ENCODE assay signal across 11 cellular contexts in genomic region chr13:76993473-76993872, GRCh38. TPM values are rescaled to one million over a fixed set of nuclear protein-coding genes. Genes with fewer than 3 reads are reported as not detected.
A peak's percentile ranks its signal among the peaks of the same experiment; 100 is the strongest.
DNase-seq lines count a peak whose midpoint lies in the region; ATAC-seq, FAIRE-seq and TF ChIP-seq lines count a peak whose summit lies in the region.
"Had no signal": no experiment of that assay in that cellular context is flagged by ENCODE, and none has a peak within 500 bp of the region (broad histone marks: within the 10 kb centered on the region; RNA-seq: fewer than 3 reads in every experiment).

No MANE protein-coding gene starts in this region.

- no peaks in the 10 kb centered on the region for H3K27me3 ChIP-seq in suprapubic skin
- H3K27me3 ChIP-seq: Peyer's patch had no signal

- H3K36me3 Mint-ChIP-seq in activated CD4-positive, alpha-beta T cell treated with anti-CD3 and anti-CD28 coated beads, Interleukin-2, amount 10 ng/mL, durations not matched to agents 24 days and 14 days (ENCODE audit: low read depth), result peaks cover 24% of the 10 kb centered on the region
- H3K36me3 Mint-ChIP-seq in activated CD4-positive, alpha-beta memory T cell treated with anti-CD3 and anti-CD28 coated beads, Interleukin-2, amount 10 ng/mL, durations not matched to agents 7 days and 5 days (ENCODE audit: low read depth), result peaks cover 29% of the 10 kb centered on the region
- H3K36me3 Mint-ChIP-seq in glutamatergic neuron (ENCODE audit: unreplicated experiment), result peaks cover 5% of the 10 kb centered on the region

- H3K9me3 ChIP-seq in suprapubic skin, result no peaks in the 10 kb centered on the region
- H3K9me3 ChIP-seq: Peyer's patch had no signal

- 73% methylated on average over 5 of the region's 5 CpGs for WGBS in suprapubic skin

- no peaks in the 10 kb centered on the region for H3K27me3 Mint-ChIP-seq in activated CD4-positive, alpha-beta T cell treated with anti-CD3 and anti-CD28 coated beads, Interleukin-2, amount 10 ng/mL, durations not matched to agents 24 days and 14 days
- peaks cover 8% of the 10 kb centered on the region for H3K27me3 Mint-ChIP-seq in activated CD4-positive, alpha-beta memory T cell treated with anti-CD3 and anti-CD28 coated beads, Interleukin-2, amount 10 ng/mL, durations not matched to agents 7 days and 5 days
- H3K27me3 Mint-ChIP-seq in glutamatergic neuron (ENCODE audit: unreplicated experiment), result peaks cover 4% of the 10 kb centered on the region

- no peak for ATAC-seq in HG03457 (IDR thresholded peaks at IDR 0.05; ENCODE audit: unreplicated experiment)
- ATAC-seq: left ventricle myocardium superior had no signal

- H3K4me1 ChIP-seq in suprapubic skin, result peaks cover 25% of the 10 kb centered on the region

- DNase-seq in activated CD4-positive, alpha-beta T cell treated with anti-CD3 and anti-CD28 coated beads, Interleukin-2, amount 10 ng/mL, durations not matched to agents 24 days and 14 days, result no peak
- DNase-seq in activated CD4-positive, alpha-beta T cell treated with anti-CD3 and anti-CD28 coated beads, Interleukin-2, amount 50 U/mL, for 1 hour, result no peak
- DNase-seq in activated CD4-positive, alpha-beta memory T cell treated with anti-CD3 and anti-CD28 coated beads, Interleukin-2, amount 10 ng/mL, durations not matched to agents 7 days and 5 days, result no peak
- DNase-seq in glutamatergic neuron (no peak), suprapubic skin (ENCODE audit: low spot score in 2 of 2) (no peak), NCI-H526 treated with DMSO at 0.1 percent for 48 hours (lab: John Stamatoyannopoulos, UW) (no peak), D721Med (ENCODE audit: insufficient read length, low spot score) (no peak)
- DNase-seq: left ventricle myocardium superior, NCI-H1105, Peyer's patch had no signal

- no peaks in the 10 kb centered on the region for H3K9me3 Mint-ChIP-seq in activated CD4-positive, alpha-beta T cell treated with anti-CD3 and anti-CD28 coated beads, Interleukin-2, amount 10 ng/mL, durations not matched to agents 24 days and 14 days
- H3K9me3 Mint-ChIP-seq in activated CD4-positive, alpha-beta memory T cell treated with anti-CD3 and anti-CD28 coated beads, Interleukin-2, amount 10 ng/mL, durations not matched to agents 7 days and 5 days, result no peaks in the 10 kb centered on the region
- no peaks in the 10 kb centered on the region for H3K9me3 Mint-ChIP-seq in glutamatergic neuron (ENCODE audit: unreplicated experiment)

- intact Hi-C loops in activated CD4-positive, alpha-beta T cell treated with anti-CD3 and anti-CD28 coated beads, Interleukin-2, amount 10 ng/mL, durations not matched to agents 24 days and 14 days (cut with micrococcal nuclease), result loop anchor here (2.0 kb wide), 1 partner anchor 13 kb away; no protein-coding TSS in a partner anchor

- no peak for TF ChIP-seq CTCF in glutamatergic neuron (IDR thresholded peaks at IDR 0.05; ENCODE audit: partially characterized antibody, unreplicated experiment)
- no peak for TF ChIP-seq CTCF in suprapubic skin (IDR thresholded peaks at IDR 0.05)
- no peak for TF ChIP-seq CTCF in D721Med (IDR thresholded peaks at IDR 0.05; ENCODE audit: insufficient read depth, missing control alignments)

- H3K27ac Mint-ChIP-seq in activated CD4-positive, alpha-beta T cell treated with anti-CD3 and anti-CD28 coated beads, Interleukin-2, amount 10 ng/mL, durations not matched to agents 24 days and 14 days, result no peak overlapping the region
- H3K27ac Mint-ChIP-seq in activated CD4-positive, alpha-beta memory T cell treated with anti-CD3 and anti-CD28 coated beads, Interleukin-2, amount 10 ng/mL, durations not matched to agents 7 days and 5 days, result no peak overlapping the region
- H3K27ac Mint-ChIP-seq in glutamatergic neuron (ENCODE audit: unreplicated experiment), result no peak overlapping the region

- H3K36me3 ChIP-seq in suprapubic skin, result peaks cover 14% of the 10 kb centered on the region

- CTCF ChIA-PET in activated CD4-positive, alpha-beta memory T cell treated with anti-CD3 and anti-CD28 coated beads, Interleukin-2, amount 10 ng/mL, durations not matched to agents 7 days and 5 days (lab: Charles Lee), result interaction anchor here (0.9 to 3.3 kb wide), 8 partner anchors 9 to 334 kb away, joined by 3 to 28 read pairs (median 4); partner anchors contain the start of genes FBXL3 and MYCBP2

- TF ChIP-seq EP300 in suprapubic skin (IDR thresholded peaks at IDR 0.05), result no peak

- H3K27ac ChIP-seq in suprapubic skin, result no peak overlapping the region

- H3K4me3 ChIP-seq in suprapubic skin, result peak overlapping the region; percentile 92

- H3K4me1 Mint-ChIP-seq in activated CD4-positive, alpha-beta T cell treated with anti-CD3 and anti-CD28 coated beads, Interleukin-2, amount 10 ng/mL, durations not matched to agents 24 days and 14 days, result peaks cover 25% of the 10 kb centered on the region
- H3K4me1 Mint-ChIP-seq in activated CD4-positive, alpha-beta memory T cell treated with anti-CD3 and anti-CD28 coated beads, Interleukin-2, amount 10 ng/mL, durations not matched to agents 7 days and 5 days, result peaks cover 34% of the 10 kb centered on the region
- peaks cover 4% of the 10 kb centered on the region for H3K4me1 Mint-ChIP-seq in glutamatergic neuron (ENCODE audit: low read depth, unreplicated experiment)

- H3K4me3 Mint-ChIP-seq in activated CD4-positive, alpha-beta T cell treated with anti-CD3 and anti-CD28 coated beads, Interleukin-2, amount 10 ng/mL, durations not matched to agents 24 days and 14 days, result peak overlapping the region; percentile 96
- peak overlapping the region; percentile 96 for H3K4me3 Mint-ChIP-seq in activated CD4-positive, alpha-beta memory T cell treated with anti-CD3 and anti-CD28 coated beads, Interleukin-2, amount 10 ng/mL, durations not matched to agents 7 days and 5 days
- H3K4me3 Mint-ChIP-seq in glutamatergic neuron (ENCODE audit: unreplicated experiment), result peak overlapping the region; percentile 99

- no peak for TF ChIP-seq POLR2A in suprapubic skin (IDR thresholded peaks at IDR 0.05)

- POLR2A ChIA-PET in activated CD4-positive, alpha-beta memory T cell treated with anti-CD3 and anti-CD28 coated beads, Interleukin-2, amount 10 ng/mL, durations not matched to agents 7 days and 5 days (lab: Charles Lee), result interaction anchor here (0.8 to 7.7 kb wide), 13 partner anchors 8 to 337 kb away, joined by 3 to 162 read pairs (median 17); partner anchors contain the start of genes FBXL3, KCTD12 and MYCBP2

- no peak for FAIRE-seq in D721Med (lab: Jason Lieb, UNC)

RNA-seq across cellular contexts. Expression of gene CLN5, which starts 1.6 kb away (rescaled TPM):
- total RNA-seq in activated CD4-positive, alpha-beta T cell treated with anti-CD3 and anti-CD28 coated beads, Interleukin-2, amount 10 ng/mL, durations not matched to agents 24 days and 14 days, result 15.6 and 15.7 TPM in 2 replicates
- total RNA-seq in activated CD4-positive, alpha-beta memory T cell treated with anti-CD3 and anti-CD28 coated beads, Interleukin-2, amount 10 ng/mL, durations not matched to agents 7 days and 5 days, result 10 to 100 TPM; 13.0 to 15.6 TPM
- total RNA-seq in glutamatergic neuron (ENCODE audit: unreplicated experiment) (14.6 TPM), suprapubic skin (10 to 100 TPM; 15.0 to 27.7 (median 19.4) TPM)

RNA-seq across cellular contexts. Expression of gene FBXL3, which starts 33.5 kb away (rescaled TPM):
- 36.0 and 41.6 TPM in 2 replicates for total RNA-seq in activated CD4-positive, alpha-beta T cell treated with anti-CD3 and anti-CD28 coated beads, Interleukin-2, amount 10 ng/mL, durations not matched to agents 24 days and 14 days
- total RNA-seq in activated CD4-positive, alpha-beta memory T cell treated with anti-CD3 and anti-CD28 coated beads, Interleukin-2, amount 10 ng/mL, durations not matched to agents 7 days and 5 days, result 10 to 100 TPM; 38.6 to 43.3 TPM
- total RNA-seq in glutamatergic neuron (ENCODE audit: unreplicated experiment) (27.1 TPM), suprapubic skin (10 to 100 TPM; 59.1 to 86.2 (median 69.1) TPM)

RNA-seq across cellular contexts. Expression of gene ACOD1, which starts 45.2 kb away (rescaled TPM):
- not detected in 2 replicates for total RNA-seq in activated CD4-positive, alpha-beta T cell treated with anti-CD3 and anti-CD28 coated beads, Interleukin-2, amount 10 ng/mL, durations not matched to agents 24 days and 14 days
- not detected for total RNA-seq in activated CD4-positive, alpha-beta memory T cell treated with anti-CD3 and anti-CD28 coated beads, Interleukin-2, amount 10 ng/mL, durations not matched to agents 7 days and 5 days
- total RNA-seq in glutamatergic neuron (ENCODE audit: unreplicated experiment) (not detected), suprapubic skin (not detected)
- total RNA-seq: left ventricle myocardium superior, Peyer's patch had no signal
